Comparison of ENCODE assay signal across 9 cellular contexts in genomic region chr17:7394452-7395191, GRCh38. TPM values are rescaled to one million over a fixed set of nuclear protein-coding genes. Genes with fewer than 3 reads are reported as not detected.
DNase-seq lines count a peak whose midpoint lies in the region; ATAC-seq, FAIRE-seq and TF ChIP-seq lines count a peak whose summit lies in the region.
"Had no signal": no experiment of that assay in that cellular context is flagged by ENCODE, and none has a peak within 500 bp of the region (broad histone marks: within the 10 kb centered on the region; RNA-seq: fewer than 3 reads in every experiment).

Gene PLSCR3 (minus strand): TSS chr17:7394525. CDS start chr17:7394110, 415 bp downstream.

- no peak within 1 kb of the TSS for H3K4ac ChIP-seq in H1 (replicated peaks; ENCODE audit: insufficient read length, low read depth, low read length)
- peak within 1 kb of the TSS; percentile 39 for H3K4ac ChIP-seq in mesendoderm (ENCODE audit: low read depth, low read length)

- H4K20me1 ChIP-seq in H1 (replicated peaks in 1 of 2; ENCODE audit: control insufficient read depth in 1 of 2, insufficient read depth in 2 of 2, low read length in 2 of 2), result peaks cover 0 to 8% of the 10 kb centered on the region in 2 experiments

- H3K79me2 ChIP-seq in H1 (ENCODE audit: control insufficient read depth in 1 of 2, insufficient read depth in 2 of 2, low read length in 2 of 2), result no peaks in the 10 kb centered on the region
- H3K79me2 ChIP-seq in mesendoderm (ENCODE audit: control insufficient read depth, insufficient read depth, low read length), result no peaks in the 10 kb centered on the region

- H2AK5ac ChIP-seq in H1 (ENCODE audit: low read depth, low read length) (no peak within 1 kb of the TSS), mesendoderm (ENCODE audit: low read length) (peak within 1 kb of the TSS; percentile 51)

- FAIRE-seq in H1 (lab: Jason Lieb, UNC), result no peak
- FAIRE-seq: endometrium had no signal

- H3K27ac ChIP-seq in H1 (ENCODE audit: low read depth, low read length), result no peak within 1 kb of the TSS
- peak within 1 kb of the TSS; percentile 91 for H3K27ac ChIP-seq in mesendoderm (ENCODE audit: low read depth, low read length)

- peaks cover 0 to 9% (median 3%) of the 10 kb centered on the region in 4 experiments; a peak in 6 of 7 replicates for H3K4me1 ChIP-seq in H1 (replicated peaks in 1 of 4; ENCODE audit: control insufficient read depth in 3 of 4, insufficient read depth in 4 of 4, low read length in 3 of 4)
- H3K4me1 ChIP-seq in mesendoderm (ENCODE audit: control insufficient read depth, low read depth, low read length), result no peaks in the 10 kb centered on the region

- peak within 1 kb of the TSS; percentile 91 to 95 for H3K4me2 ChIP-seq in H1 (ENCODE audit: insufficient read depth in 1 of 2, low read depth in 2 of 2, low read length in 2 of 2)
- H3K4me2 ChIP-seq in mesendoderm (ENCODE audit: low read length), result peak within 1 kb of the TSS; percentile 75

- H2BK120ac ChIP-seq in H1 (replicated peaks; ENCODE audit: low read depth, low read length) (no peak within 1 kb of the TSS), mesendoderm (ENCODE audit: low read depth, low read length) (no peak within 1 kb of the TSS)

- peak within 1 kb of the TSS; percentile 61; the same call in 1 of the 2 replicates for H2AFZ ChIP-seq in H1 (ENCODE audit: low read length)

- peak within 1 kb of the TSS; percentile 67 for H4K5ac ChIP-seq in H1 (ENCODE audit: insufficient read length, low read depth, low read length)
- H4K5ac ChIP-seq in mesendoderm (ENCODE audit: low read length), result no peak within 1 kb of the TSS

- H2BK20ac ChIP-seq in H1 (ENCODE audit: low read length), result no peak within 1 kb of the TSS

- H3K9me3 ChIP-seq in H1 (ENCODE audit: insufficient read depth in 2 of 2, low read depth in 1 of 2, low read length in 1 of 2), result no peaks in the 10 kb centered on the region

- H2BK12ac ChIP-seq in H1 (ENCODE audit: low read depth, low read length), result no peak within 1 kb of the TSS

- peaks cover 14% of the 10 kb centered on the region; the same call in 1 of the 2 replicates for H3K23me2 ChIP-seq in H1 (ENCODE audit: low read depth, low read length)

- peak within 1 kb of the TSS; percentile 90 for H3K18ac ChIP-seq in H1 (ENCODE audit: extremely low read depth, low read length)
- H3K18ac ChIP-seq in mesendoderm (ENCODE audit: low read length), result peak within 1 kb of the TSS; percentile 75

- TF ChIP-seq CTCF in BJ (IDR thresholded peaks at IDR 0.05; ENCODE audit: insufficient read depth, low read depth, low read length) (peak; percentile 64), H1 (IDR thresholded peaks at IDR 0.05; ENCODE audit: control extremely low read depth in 1 of 3, insufficient read depth in 1 of 3, low read depth in 1 of 3, low read length in 3 of 3) (peak; percentile 40 to 57 (median 52))

- H3K23ac ChIP-seq in H1 (ENCODE audit: insufficient read length), result no peak within 1 kb of the TSS
- H3K23ac ChIP-seq in mesendoderm (ENCODE audit: low read length), result no peak within 1 kb of the TSS

- CTCF ChIA-PET in BJ (lab: Yijun Ruan, JAX), result interaction anchor here (1.4 kb wide), 1 partner anchor 39 kb away, joined by 7 read pairs; no protein-coding TSS in a partner anchor
- CTCF ChIA-PET in H1 (lab: Charles Lee; ENCODE audit: partially characterized antibody), result interaction anchor here (0.6 to 2.6 kb wide), 10 partner anchors 8 to 288 kb away, joined by 3 to 9 read pairs (median 4); partner anchors contain the start of genes KCTD11, SOX15, SPEM1 and TMEM256

- no peak within 1 kb of the TSS for H4K91ac ChIP-seq in H1 (replicated peaks; ENCODE audit: insufficient read length, low read length)

- H2BK15ac ChIP-seq in H1 (ENCODE audit: low read length) (peak within 1 kb of the TSS; percentile 29; the same call in 1 of the 2 replicates), mesendoderm (replicated peaks; ENCODE audit: low read depth) (no peak within 1 kb of the TSS)

- H3K4me3 ChIP-seq in BJ (ENCODE audit: low read depth, low read length) (peak within 1 kb of the TSS; percentile 89), H1 (ENCODE audit: extremely low read depth in 1 of 4, insufficient read depth in 2 of 4, low read depth in 3 of 4, low read length in 4 of 4) (peak within 1 kb of the TSS; percentile 69 to 83 (median 72)), mesendoderm (ENCODE audit: low read length) (peak within 1 kb of the TSS; percentile 54)

- H4K8ac ChIP-seq in H1 (ENCODE audit: extremely low read depth, insufficient read depth, low read length), result no peak within 1 kb of the TSS; the same call in 1 of the 2 replicates
- no peak within 1 kb of the TSS for H4K8ac ChIP-seq in mesendoderm (ENCODE audit: low read depth, low read length)

- 0 out of 4 replicates have a peak, but pooled peaks have one; percentile 11 to 26 for TF ChIP-seq RAD21 in H1 (IDR thresholded peaks at IDR 0.05 in 1 of 2, conservative IDR thresholded peaks at IDR 0.05 in 1 of 2; ENCODE audit: low read depth in 2 of 2, low read length in 2 of 2)

- H2BK5ac ChIP-seq in H1 (ENCODE audit: low read depth, low read length), result peak within 1 kb of the TSS; percentile 75; the same call in 1 of the 2 replicates
- no peak within 1 kb of the TSS for H2BK5ac ChIP-seq in mesendoderm (ENCODE audit: low read length)

- H3K27me3 ChIP-seq in BJ (ENCODE audit: control insufficient read depth, insufficient read depth, low read length) (no peaks in the 10 kb centered on the region), H1 (replicated peaks in 1 of 4; ENCODE audit: control insufficient read depth in 3 of 4, extremely low read depth in 1 of 4, insufficient read depth in 3 of 4, low read length in 3 of 4) (no peaks in the 10 kb centered on the region), mesendoderm (ENCODE audit: insufficient read depth, low read length, poor library complexity) (no peaks in the 10 kb centered on the region)

- TF ChIP-seq POLR2A in GM19099 (IDR thresholded peaks at IDR 0.05; ENCODE audit: extremely low read depth, insufficient read length, low read depth) (peak; percentile 75), H1 (IDR thresholded peaks at IDR 0.05; ENCODE audit: control extremely low read depth in 1 of 2, low read depth in 2 of 2, low read length in 2 of 2) (peak in 1 of 2 experiments; percentile 62; a peak in 1 of 3 replicates)

- H3K36me3 ChIP-seq in BJ (ENCODE audit: control insufficient read depth, insufficient read depth, low read length) (peaks cover 9% of the 10 kb centered on the region), H1 (ENCODE audit: control insufficient read depth in 2 of 4, insufficient read depth in 4 of 4, low read length in 3 of 4) (peaks cover 0 to 16% (median 7%) of the 10 kb centered on the region in 4 experiments; a peak in 4 of 8 replicates), mesendoderm (ENCODE audit: control insufficient read depth, insufficient read depth, low read length) (peaks cover 1% of the 10 kb centered on the region)

- TF ChIP-seq EP300 in H1 (IDR thresholded peaks at IDR 0.05; ENCODE audit: borderline replicate concordance in 1 of 2, low read depth in 2 of 2, low read length in 2 of 2), result no peak

- DNase-seq in BJ (ENCODE audit: low read depth), result peak; percentile 45
- DNase-seq in NOMO-1 treated with DMSO at 0.1 percent for 48 hours (lab: John Stamatoyannopoulos, UW; ENCODE audit: unreplicated experiment), result peak; percentile 72
- peak; percentile 61 to 81 (median 79) for DNase-seq in activated CD8-positive, alpha-beta memory T cell treated with anti-CD3 and anti-CD28 coated beads for 48 hours (ENCODE audit: low read depth in 2 of 3, low spot score in 2 of 3)
- DNase-seq in H1 (ENCODE audit: low read depth in 1 of 2, low spot score in 2 of 2), result peak in 1 of 2 experiments; percentile 93
- DNase-seq in mesendoderm, result peak; percentile 85
- peak; percentile 61 for DNase-seq in stimulated activated CD8-positive, alpha-beta memory T cell treated with anti-CD3 and anti-CD28 coated beads, Interleukin-12 subunit alpha, Interleukin-12 subunit beta, amount 100 ng/mL, for 24 hours (ENCODE audit: extremely low read depth)

- ATAC-seq in HG03439 (IDR thresholded peaks at IDR 0.05; ENCODE audit: unreplicated experiment), result peak; percentile 77

- no peaks in the 10 kb centered on the region; the same call in 1 of the 2 replicates for H3K79me1 ChIP-seq in H1 (ENCODE audit: low read depth, low read length)
- no peaks in the 10 kb centered on the region for H3K79me1 ChIP-seq in mesendoderm (ENCODE audit: low read length)

- no peak within 1 kb of the TSS for H3K14ac ChIP-seq in H1 (ENCODE audit: insufficient read length)

- POLR2A ChIA-PET in BJ (lab: Charles Lee) (interaction anchor here (0.6 kb wide), 1 partner anchor 10 kb away, joined by 3 read pairs; the partner anchor contains the start of gene TMEM256), H1 (lab: Charles Lee; ENCODE audit: partially characterized antibody) (interaction anchor here (0.6 to 4.9 kb wide), 9 partner anchors 8 to 81 kb away, joined by 3 to 29 read pairs (median 4); partner anchors contain the start of genes TMEM102, TMEM256 and TNK1)

- 2% methylated on average over 44 of the region's 71 CpGs; no CpG with 5 or more reads in 1 of the 2 experiments for WGBS in H1 (ENCODE audit: extremely low coverage in 1 of 2, insufficient coverage in 1 of 2, insufficient read length in 1 of 2, insufficient replicate concordance in 2 of 2, low coverage in 1 of 2, low lambda C conversion rate in 2 of 2, missing lambda C conversion rate in 1 of 2), 2 experiments
- WGBS in mesendoderm (ENCODE audit: extremely low coverage, insufficient coverage, low lambda C conversion rate), result no CpG with 5 or more reads among the region's 71 CpGs

- H3K56ac ChIP-seq in H1 (replicated peaks; ENCODE audit: insufficient read length, low read depth, low read length) (peak within 1 kb of the TSS; percentile 54), mesendoderm (ENCODE audit: low read length) (peak within 1 kb of the TSS; percentile 91)

- H3K9ac ChIP-seq in H1 (replicated peaks in 1 of 4; ENCODE audit: extremely low read depth in 1 of 4, low read depth in 3 of 4, low read length in 3 of 4), result peak within 1 kb of the TSS in 3 of 4 experiments; percentile 34 to 63 (median 44); a peak in 4 of 7 replicates
- H3K9ac ChIP-seq in mesendoderm (ENCODE audit: low read length), result peak within 1 kb of the TSS; percentile 86

TF ChIP-seq in H1, 55 proteins besides CTCF, POLR2A, EP300 and RAD21 (continues in another document):
- no peak for TF ChIP-seq ZNF274 (IDR thresholded peaks at IDR 0.05; ENCODE audit: borderline replicate concordance, extremely low read depth, low read length)

RNA-seq across cellular contexts. Expression of gene PLSCR3, which starts in this region (rescaled TPM):
- polyA plus RNA-seq in BJ (2011; rRNA removed) (40.1 and 76.1 TPM in 2 replicates), H1 (2011; rRNA removed) (36.1 and 69.0 TPM in 2 replicates)
- 29.0 and 29.9 TPM in 2 replicates for polyA minus RNA-seq in BJ (2011; rRNA and poly(A)+ RNA removed)
- total RNA-seq in H1 (2021; fragmentation: NEBNext Ultra II Directional; extraction: Animal tissue kit (Norgen Biotek cat#: 25700)), result 35.7 and 38.7 TPM in 2 replicates
- 21.9 TPM for polyA plus RNA-seq in H1 (2011; cell fraction: cytosol; rRNA removed)
- 61.5 TPM for polyA plus RNA-seq in H1 (2011; cell fraction: nucleus; rRNA removed)
- 21.3 to 44.2 TPM (median 42.6 TPM) in 4 replicates for polyA plus RNA-seq in H1 (2012, experiment 1 of 2)
- 53.7 TPM for polyA plus RNA-seq in H1 (2012, experiment 2 of 2)
- 52.2 TPM for polyA plus RNA-seq in H1 (2013, experiment 1 of 2)
- polyA plus RNA-seq in H1 (2013, experiment 2 of 2), result 48.2 TPM
- polyA minus RNA-seq in H1 (2011; rRNA and poly(A)+ RNA removed), result 7.4 and 14.2 TPM in 2 replicates
- polyA minus RNA-seq in H1 (2011; cell fraction: cytosol; rRNA and poly(A)+ RNA removed), result 25.2 TPM
- polyA minus RNA-seq in H1 (2011; cell fraction: nucleus; rRNA and poly(A)+ RNA removed), result 21.0 TPM
- polyA plus RNA-seq in mesendoderm (2013, experiment 1 of 2), result 36.2 TPM
- polyA plus RNA-seq in mesendoderm (2013, experiment 2 of 2), result 36.5 TPM
